In genomic region chr1:1616045-1616821, GRCh38 we compare ENCODE assay signal across 8 cellular contexts. TPM values are rescaled to one million over a fixed set of nuclear protein-coding genes. Genes with fewer than 3 reads are reported as not detected.
A peak's percentile ranks its signal among the peaks of the same experiment; 100 is the strongest.
DNase-seq lines count a peak whose midpoint lies in the region; ATAC-seq and TF ChIP-seq lines count a peak whose summit lies in the region.

No MANE protein-coding gene starts in this region.

- CTCF ChIA-PET in Panc1 (lab: Charles Lee) (no interaction called here), HEK293T (lab: Yijun Ruan, JAX) (interaction anchor here (0.7 kb wide), 1 partner anchor 10 kb away, joined by 3 read pairs; no protein-coding TSS in a partner anchor)

- H3K27ac ChIP-seq in Panc1 (ENCODE audit: low read length), result no peak overlapping the region
- H3K27ac ChIP-seq in breast epithelium, result peak overlapping the region; percentile 96 to 100

- ATAC-seq in activated CD4-positive, CD25-positive, alpha-beta regulatory T cell treated with anti-CD3 and anti-CD28 coated beads, Interleukin-2, amount 50 U/mL, for 24 hours, result peak; percentile 7 to 8
- ATAC-seq in HG02642 (IDR thresholded peaks at IDR 0.05; ENCODE audit: poor library complexity, unreplicated experiment) (peak; percentile 19), Panc1 (peak; percentile 42)

- peaks cover 20% of the 10 kb centered on the region for H3K4me1 ChIP-seq in Panc1 (ENCODE audit: control insufficient read depth, insufficient read depth, low read length)
- peaks cover 14 to 19% of the 10 kb centered on the region in 2 donors for H3K4me1 ChIP-seq in breast epithelium

- intact Hi-C loops in Panc1 (cut with micrococcal nuclease; ENCODE audit: unreplicated experiment) (no loop called here), breast epithelium (cut with DNase I; ENCODE audit: low total_unique reads) (no loop called here)

- DNase-seq in activated CD4-positive, CD25-positive, alpha-beta regulatory T cell (lab: John Stamatoyannopoulos, UW), result no peak
- DNase-seq in Panc1 (ENCODE audit: low read depth, low spot score) (no peak), breast epithelium (ENCODE audit: low spot score in 2 of 2) (no peak), kidney epithelial cell (ENCODE audit: low read depth) (no peak), HEK293T (ENCODE audit: extremely low spot score) (no peak)
- peak; percentile 57 for DNase-seq in stimulated activated CD8-positive, alpha-beta memory T cell treated with anti-CD3 and anti-CD28 coated beads, Interleukin-4, amount 100 ng/mL, for 48 hours

- peak overlapping the region; percentile 73 to 87 for H3K4me3 ChIP-seq in Panc1 (ENCODE audit: low read depth in 2 of 2, low read length in 2 of 2)
- peak overlapping the region; percentile 75 to 97 (median 96) for H3K4me3 ChIP-seq in breast epithelium
- peak overlapping the region; percentile 95 for H3K4me3 ChIP-seq in kidney epithelial cell (ENCODE audit: low read depth, low read length)

- TF ChIP-seq POLR2A in breast epithelium (IDR thresholded peaks at IDR 0.05), result no peak

- POLR2A ChIA-PET in Panc1 (lab: Charles Lee), result no interaction called here
- POLR2A ChIA-PET in HEK293T (lab: Yijun Ruan, JAX), result interaction anchor here (0.6 to 3.3 kb wide), 18 partner anchors 9 to 227 kb away, joined by 3 to 33 read pairs (median 4); partner anchors contain the start of gene FNDC10

- H3K9me3 ChIP-seq in Panc1 (ENCODE audit: control insufficient read depth, insufficient read depth, low read depth, low read length) (no peaks in the 10 kb centered on the region), breast epithelium (no peaks in the 10 kb centered on the region)

- no peaks in the 10 kb centered on the region for H3K36me3 ChIP-seq in Panc1 (ENCODE audit: control insufficient read depth, insufficient read depth, low read length)
- H3K36me3 ChIP-seq in breast epithelium, result no peaks in the 10 kb centered on the region
- no peaks in the 10 kb centered on the region for H3K36me3 ChIP-seq in kidney epithelial cell (ENCODE audit: control insufficient read depth, insufficient read depth, low read length)

- TF ChIP-seq CTCF in Panc1 (IDR thresholded peaks at IDR 0.05) (no peak), breast epithelium (IDR thresholded peaks at IDR 0.05) (no peak), kidney epithelial cell (IDR thresholded peaks at IDR 0.05; ENCODE audit: insufficient read depth, low read length, poor library complexity, severe bottlenecking) (no peak)

- no TSS peak for BruUV-seq in Panc1 (replicated peaks; lab: Mats Ljungman, UMichigan)

- no peaks in the 10 kb centered on the region for H3K27me3 ChIP-seq in Panc1 (ENCODE audit: control insufficient read depth, insufficient read depth, low read length)
- H3K27me3 ChIP-seq in breast epithelium, result no peaks in the 10 kb centered on the region
- H3K27me3 ChIP-seq in kidney epithelial cell (ENCODE audit: control insufficient read depth, insufficient read depth, low read length), result no peaks in the 10 kb centered on the region

- in situ Hi-C loops in Panc1 (cut with HindIII; ENCODE audit: low pct_unique_long_range_greater_than_20kb, low sequenced_read_pairs), result no loop called here

TF ChIP-seq in HEK293T, 16 proteins besides CTCF, POLR2A, EP300 and RAD21:
- TF ChIP-seq FOXK2 (IDR thresholded peaks at IDR 0.05), result no peak
- TF ChIP-seq SUZ12 (IDR thresholded peaks at IDR 0.05), result no peak
- no peak for TF ChIP-seq LEF1 (IDR thresholded peaks at IDR 0.05; ENCODE audit: borderline replicate concordance)
- TF ChIP-seq FOXA1 (IDR thresholded peaks at IDR 0.05), result no peak
- no peak for TF ChIP-seq SP1 (IDR thresholded peaks at IDR 0.05)
- TF ChIP-seq ARNT (IDR thresholded peaks at IDR 0.05), result no peak
- TF ChIP-seq ELF4 (IDR thresholded peaks at IDR 0.05), result no peak
- no peak for TF ChIP-seq FOXM1 (IDR thresholded peaks at IDR 0.05; ENCODE audit: borderline replicate concordance)

RNA-seq across cellular contexts. Expression of gene MIB2, which starts 0.9 kb away (rescaled TPM):
- total RNA-seq in Panc1 (2021; ENCODE audit: unreplicated experiment) (74.5 TPM), breast epithelium (10 to 100 TPM; 32.0 to 69.5 (median 48.9) TPM), kidney epithelial cell (55.5 and 56.8 TPM in 2 replicates)
- polyA plus RNA-seq in Panc1 (2012; ENCODE audit: insufficient read length), result 92.4 TPM

RNA-seq across cellular contexts. Expression of gene MMP23B, which starts 15.7 kb away (rescaled TPM):
- total RNA-seq in Panc1 (2021; ENCODE audit: unreplicated experiment), result 5.0 TPM
- polyA plus RNA-seq in Panc1 (2012; ENCODE audit: insufficient read length), result 4.7 TPM
- total RNA-seq in breast epithelium, result 10 to 100 TPM in 1 of 3 donors, 1 to 10 TPM in 2; 2.7 to 15.5 (median 7.5) TPM
- total RNA-seq in kidney epithelial cell, result 4.9 and 6.5 TPM in 2 replicates

RNA-seq across cellular contexts. Expression of gene FNDC10, which starts 16.3 kb away (rescaled TPM):
- total RNA-seq in Panc1 (2021; ENCODE audit: unreplicated experiment) (16.2 TPM), breast epithelium (1 to 10 TPM in 1 of 3 donors, under 1 TPM in 2; 0.48 to 2.9 (median 0.98) TPM), kidney epithelial cell (8.0 and 9.2 TPM in 2 replicates)
- polyA plus RNA-seq in Panc1 (2012; ENCODE audit: insufficient read length), result 22.7 TPM

RNA-seq across cellular contexts. Expression of gene SSU72, which starts 41.6 kb away (rescaled TPM):
- total RNA-seq in Panc1 (2021; ENCODE audit: unreplicated experiment) (217 TPM), breast epithelium (100 to 1,000 TPM; 100 to 125 (median 114) TPM), kidney epithelial cell (69.0 and 87.3 TPM in 2 replicates)
- 240 TPM for polyA plus RNA-seq in Panc1 (2012; ENCODE audit: insufficient read length)

RNA-seq across cellular contexts. Expression of gene CDK11B, which starts 42.6 kb away (rescaled TPM):
- total RNA-seq in Panc1 (2021; ENCODE audit: unreplicated experiment), result 36.5 TPM
- polyA plus RNA-seq in Panc1 (2012; ENCODE audit: insufficient read length), result 66.1 TPM
- total RNA-seq in breast epithelium, result 10 to 100 TPM; 17.4 to 30.3 (median 26.2) TPM
- total RNA-seq in kidney epithelial cell, result 23.3 and 27.0 TPM in 2 replicates
